In the genomic region with DNA sequence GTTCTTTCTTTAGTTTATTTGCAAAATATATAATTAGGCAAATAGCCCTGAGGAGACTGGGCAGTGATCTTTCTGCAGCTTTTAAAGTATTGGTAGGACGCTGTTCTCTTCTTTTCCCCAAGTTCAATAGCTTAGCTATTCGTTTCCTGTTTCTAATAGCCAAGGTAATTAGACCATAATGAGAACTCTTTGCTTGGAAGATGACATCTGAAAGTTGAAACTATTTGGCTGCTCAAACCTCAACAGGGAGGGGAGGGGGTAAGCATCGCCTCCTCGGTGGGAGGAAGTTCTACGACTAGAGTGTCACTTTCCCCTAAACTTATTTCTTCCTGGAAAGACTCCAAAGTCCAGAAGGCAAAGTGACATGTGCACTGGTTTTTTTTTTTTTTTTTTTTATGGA, we compare ENCODE assay signal across 22 cellular contexts. TPM values are rescaled to one million over a fixed set of nuclear protein-coding genes. Genes with fewer than 3 reads are reported as not detected.
"Had no signal": no experiment of that assay in that cellular context is flagged by ENCODE, and none has a peak within 500 bp of the region (broad histone marks: within the 10 kb centered on the region; RNA-seq: fewer than 3 reads in every experiment).

No MANE protein-coding gene starts in this region.

- H3K27ac ChIP-seq: coronary artery, foreskin keratinocyte, hepatocyte, left ventricle myocardium inferior, lower lobe of right lung, pancreas, suprapubic skin, thyroid gland, upper lobe of left lung, uterus had no signal

- H3K27me3 ChIP-seq: foreskin keratinocyte, hepatocyte, pancreas, suprapubic skin, thyroid gland, upper lobe of left lung, uterus had no signal

- ATAC-seq: foreskin keratinocyte; lower lobe of right lung; natural killer cell treated with Interleukin-12 subunit alpha and Interleukin-12 subunit beta and Interleukin-15 and Interleukin-18, amount 100 ng/mL, for 72 hours; pancreas; right cardiac atrium; stimulated activated effector memory CD8-positive, alpha-beta T cell treated with anti-CD3 and anti-CD28 coated beads, Interleukin-12 subunit alpha, Interleukin-12 subunit beta, amount 100 ng/mL, for 72 hours; stimulated activated naive CD8-positive, alpha-beta T cell treated with anti-CD3 and anti-CD28 coated beads, Interleukin-15, Interleukin-2, amounts not matched to agents 100 U/mL and 50 U/mL, for 24 hours had no signal

- H3K79me2 ChIP-seq: hepatocyte had no signal

- H3K4me3 ChIP-seq: coronary artery, hepatocyte, left ventricle myocardium inferior, lower lobe of right lung, pancreas, suprapubic skin, thyroid gland, upper lobe of left lung, uterus had no signal

- FAIRE-seq: endothelial cell of umbilical vein, pancreas had no signal

- H3K9me3 ChIP-seq: lower lobe of right lung, pancreas, suprapubic skin, thyroid gland, uterus had no signal

- H2AFZ ChIP-seq: hepatocyte had no signal

- DNase-seq: effector CD4-positive, alpha-beta T cell; endodermal cell; erythroblast; foreskin keratinocyte; left ventricle myocardium inferior; lower lobe of right lung; occipital lobe; pancreas; right cardiac atrium; stimulated activated CD4-positive, alpha-beta T cell treated with anti-CD3 and anti-CD28 coated beads, Interleukin-4, amount 100 ng/mL, for 1 hour; stimulated activated CD8-positive, alpha-beta memory T cell treated with anti-CD3 and anti-CD28 coated beads, Interleukin-4, amount 100 ng/mL, for 48 hours; stimulated activated naive CD8-positive, alpha-beta T cell treated with anti-CD3 and anti-CD28 coated beads, Interleukin-15, Interleukin-2, amounts not matched to agents 100 U/mL and 50 U/mL, for 24 hours; thyroid gland; upper lobe of left lung had no signal

- H3K36me3 ChIP-seq: left ventricle myocardium inferior, lower lobe of right lung, pancreas, suprapubic skin, thyroid gland, upper lobe of left lung, uterus had no signal

- H3K4me2 ChIP-seq: hepatocyte had no signal

- H3K4me1 ChIP-seq: foreskin keratinocyte, left ventricle myocardium inferior, lower lobe of right lung, pancreas, thyroid gland, upper lobe of left lung, uterus had no signal

RNA-seq across cellular contexts. Expression of a gene that starts 22.8 kb away (rescaled TPM):
- total RNA-seq: mesothelial cell of epicardium; natural killer cell treated with Interleukin-12 subunit alpha and Interleukin-12 subunit beta and Interleukin-15 and Interleukin-18, amount 100 ng/mL, for 72 hours had no signal
